ENCODE assay signal across 19 cellular contexts in genomic region chr5:157442989-157443619, GRCh38. TPM values are rescaled to one million over a fixed set of nuclear protein-coding genes. Genes with fewer than 3 reads are reported as not detected.
DNase-seq lines count a peak whose midpoint lies in the region; ATAC-seq and TF ChIP-seq lines count a peak whose summit lies in the region.
"Had no signal": no experiment of that assay in that cellular context is flagged by ENCODE, and none has a peak within 500 bp of the region (broad histone marks: within the 10 kb centered on the region; RNA-seq: fewer than 3 reads in every experiment).

No MANE protein-coding gene starts in this region.

- H3K36me3 ChIP-seq in neural progenitor cell: no peaks in the 10 kb centered on the region
- H3K36me3 ChIP-seq: pancreas had no signal

- no peak overlapping the region for H3K27ac ChIP-seq in neural progenitor cell
- H3K27ac ChIP-seq: body of pancreas, pancreas had no signal

- CTCF ChIA-PET in Calu3 (lab: Charles Lee): no interaction called here
- CTCF ChIA-PET in activated CD4-positive, alpha-beta T cell treated with anti-CD3 and anti-CD28 coated beads for 36 hours (lab: Charles Lee): interaction anchor here (1.0 to 1.8 kb wide), 3 partner anchors 11 to 300 kb away, joined by 3 to 6 read pairs (median 4); partner anchors contain the start of gene LSM11

- no peaks in the 10 kb centered on the region for H3K9me3 ChIP-seq in neural progenitor cell (ENCODE audit: low read depth)
- H3K9me3 ChIP-seq: body of pancreas, pancreas had no signal

- H3K27me3 ChIP-seq in neural progenitor cell: no peaks in the 10 kb centered on the region
- H3K27me3 ChIP-seq: body of pancreas, pancreas had no signal

- H3K4me1 Mint-ChIP-seq in Calu3 (ENCODE audit: low read depth, unreplicated experiment): peaks cover 40% of the 10 kb centered on the region
- peaks cover 15% of the 10 kb centered on the region for H3K4me1 Mint-ChIP-seq in neural progenitor cell
- H3K4me1 Mint-ChIP-seq in activated CD4-positive, alpha-beta T cell treated with anti-CD3 and anti-CD28 coated beads for 36 hours: no peaks in the 10 kb centered on the region
- H3K4me1 Mint-ChIP-seq in activated T-cell treated with anti-CD3 and anti-CD28 coated beads, Interleukin-2, amount 50 U/mL, for 24 hours (ENCODE audit: low read depth): no peaks in the 10 kb centered on the region
- H3K4me1 Mint-ChIP-seq: B cell had no signal

- H3F3A ChIP-seq in neural progenitor cell (ENCODE audit: low read depth): no peaks in the 10 kb centered on the region

- no peaks in the 10 kb centered on the region for H4K20me1 ChIP-seq in neural progenitor cell (ENCODE audit: low read depth)

- H3K79me2 ChIP-seq in neural progenitor cell (ENCODE audit: low read depth): no peaks in the 10 kb centered on the region

- peak overlapping the region; percentile 14 for H3K27ac Mint-ChIP-seq in Calu3 (ENCODE audit: unreplicated experiment)
- no peak overlapping the region for H3K27ac Mint-ChIP-seq in neural progenitor cell
- H3K27ac Mint-ChIP-seq in activated CD4-positive, alpha-beta T cell treated with anti-CD3 and anti-CD28 coated beads for 36 hours: no peak overlapping the region
- no peak overlapping the region for H3K27ac Mint-ChIP-seq in activated T-cell treated with anti-CD3 and anti-CD28 coated beads, Interleukin-2, amount 50 U/mL, for 24 hours
- H3K27ac Mint-ChIP-seq: B cell had no signal

- TF ChIP-seq CTCF in Calu3 (IDR thresholded peaks at IDR 0.05; ENCODE audit: unreplicated experiment) (no peak), cardiac fibroblast (IDR thresholded peaks at IDR 0.05; ENCODE audit: low read depth, low read length) (no peak), neural progenitor cell (IDR thresholded peaks at IDR 0.05) (no peak)

- H3K4me3 Mint-ChIP-seq in Calu3 (ENCODE audit: low read depth, unreplicated experiment) (no peak overlapping the region), neural progenitor cell (no peak overlapping the region)
- H3K4me3 Mint-ChIP-seq in activated CD4-positive, alpha-beta T cell treated with anti-CD3 and anti-CD28 coated beads for 36 hours: no peak overlapping the region
- no peak overlapping the region for H3K4me3 Mint-ChIP-seq in activated T-cell treated with anti-CD3 and anti-CD28 coated beads, Interleukin-2, amount 50 U/mL, for 24 hours
- H3K4me3 Mint-ChIP-seq: B cell had no signal

- H3K4me1 ChIP-seq in neural progenitor cell: no peaks in the 10 kb centered on the region
- H3K4me1 ChIP-seq: body of pancreas, pancreas had no signal

- H3K4me3 ChIP-seq in cardiac fibroblast (replicated peaks in 1 of 2; ENCODE audit: low read depth in 2 of 2, low read length in 2 of 2): no peak overlapping the region
- no peak overlapping the region for H3K4me3 ChIP-seq in neural progenitor cell
- H3K4me3 ChIP-seq: body of pancreas, pancreas had no signal

- H2AFZ ChIP-seq in neural progenitor cell (replicated peaks): peak overlapping the region; percentile 8

- BruUV-seq in Calu3 (replicated peaks; lab: Mats Ljungman, UMichigan): no TSS peak

- intact Hi-C loops in Calu3 (cut with micrococcal nuclease; ENCODE audit: unreplicated experiment): no loop called here
- intact Hi-C loops in activated CD4-positive, alpha-beta T cell treated with anti-CD3 and anti-CD28 coated beads for 36 hours (cut with DNase I, micrococcal nuclease): no loop called here

- ATAC-seq in activated CD4-positive, alpha-beta T cell treated with anti-CD3 and anti-CD28 coated beads for 36 hours: no peak
- ATAC-seq: body of pancreas, left colon, pancreas had no signal

- no peak overlapping the region for H3K4me2 ChIP-seq in neural progenitor cell

- H3K27me3 Mint-ChIP-seq in Calu3 (ENCODE audit: unreplicated experiment) (no peaks in the 10 kb centered on the region), neural progenitor cell (ENCODE audit: insufficient read depth, low read depth) (no peaks in the 10 kb centered on the region)
- H3K27me3 Mint-ChIP-seq in activated CD4-positive, alpha-beta T cell treated with anti-CD3 and anti-CD28 coated beads for 36 hours: no peaks in the 10 kb centered on the region
- peaks cover 2% of the 10 kb centered on the region for H3K27me3 Mint-ChIP-seq in activated T-cell treated with anti-CD3 and anti-CD28 coated beads, Interleukin-2, amount 50 U/mL, for 24 hours
- H3K27me3 Mint-ChIP-seq: B cell had no signal

- DNase-seq in Calu3: no peak
- peak; percentile 22 for DNase-seq in HK-2 (ENCODE audit: unreplicated experiment)
- peak; percentile 9 to 10 for DNase-seq in cardiac fibroblast (ENCODE audit: low read depth in 2 of 2)
- DNase-seq in neural progenitor cell (ENCODE audit: low spot score): no peak
- no peak for DNase-seq in stimulated activated CD4-positive, alpha-beta T cell treated with anti-CD3 and anti-CD28 coated beads, Interleukin-15, amount 100 ng/mL, for 24 hours
- no peak for DNase-seq in activated CD4-positive, alpha-beta T cell treated with anti-CD3 and anti-CD28 coated beads for 36 hours
- no peak for DNase-seq in activated T-cell treated with anti-CD3 and anti-CD28 coated beads, Interleukin-2, amount 50 U/mL, for 24 hours
- DNase-seq: activated CD4-positive, alpha-beta T cell treated with anti-CD3 and anti-CD28 coated beads, Interleukin-2, amount 50 U/mL, for 4 hours; activated naive CD4-positive, alpha-beta T cell treated with anti-CD3 and anti-CD28 coated beads, Interleukin-2, amount 50 U/mL, for 16 hours; body of pancreas; dermis blood vessel endothelial cell; foreskin melanocyte; left colon; NCI-H2171 treated with DMSO at 0.1 percent for 48 hours; pancreas; stimulated activated CD4-positive, alpha-beta T cell treated with anti-CD3 and anti-CD28 coated beads, Interleukin-2, amount 100 ng/mL, for 48 hours; substantia nigra; T-helper 1 cell had no signal

- no peak overlapping the region for H3K9ac ChIP-seq in neural progenitor cell

- H3K36me3 Mint-ChIP-seq in Calu3 (ENCODE audit: insufficient read depth, unreplicated experiment) (peaks cover 9% of the 10 kb centered on the region), neural progenitor cell (no peaks in the 10 kb centered on the region)
- no peaks in the 10 kb centered on the region for H3K36me3 Mint-ChIP-seq in activated CD4-positive, alpha-beta T cell treated with anti-CD3 and anti-CD28 coated beads for 36 hours (ENCODE audit: low read depth)
- no peaks in the 10 kb centered on the region for H3K36me3 Mint-ChIP-seq in activated T-cell treated with anti-CD3 and anti-CD28 coated beads, Interleukin-2, amount 50 U/mL, for 24 hours (ENCODE audit: low read depth)

- POLR2A ChIA-PET in activated CD4-positive, alpha-beta T cell treated with anti-CD3 and anti-CD28 coated beads for 36 hours (lab: Charles Lee): no interaction called here

- H3K9me3 Mint-ChIP-seq in Calu3 (ENCODE audit: low read depth, unreplicated experiment): no peaks in the 10 kb centered on the region
- H3K9me3 Mint-ChIP-seq in neural progenitor cell: no peaks in the 10 kb centered on the region
- H3K9me3 Mint-ChIP-seq in activated CD4-positive, alpha-beta T cell treated with anti-CD3 and anti-CD28 coated beads for 36 hours (ENCODE audit: low read depth): no peaks in the 10 kb centered on the region
- H3K9me3 Mint-ChIP-seq in activated T-cell treated with anti-CD3 and anti-CD28 coated beads, Interleukin-2, amount 50 U/mL, for 24 hours: no peaks in the 10 kb centered on the region

RNA-seq across cellular contexts. Expression of gene NIPAL4, which starts 16.9 kb away (rescaled TPM):
- total RNA-seq in Calu3 (2022) (2.7 and 3.2 TPM in 2 replicates), neural progenitor cell (ENCODE audit: low replicate concordance) (not detected in 2 replicates)
- 1 to 10 TPM; 3.5 to 3.7 TPM for total RNA-seq in activated CD4-positive, alpha-beta T cell treated with anti-CD3 and anti-CD28 coated beads for 36 hours
- total RNA-seq: body of pancreas, dermis blood vessel endothelial cell, pancreas had no signal

Comparison
In these comparisons a context has a peak if more than half of its experiments do, and no peak if none do; other contexts are left out.
1. DNase-seq: peak in HK-2 (single experiment) and cardiac fibroblast (2 of 2); none in Calu3 (single experiment), neural progenitor cell (single experiment), stimulated activated CD4-positive, alpha-beta T cell treated with anti-CD3 and anti-CD28 coated beads, Interleukin-15, amount 100 ng/mL, for 24 hours (single experiment), activated CD4-positive, alpha-beta T cell treated with anti-CD3 and anti-CD28 coated beads for 36 hours (single experiment) and activated T-cell treated with anti-CD3 and anti-CD28 coated beads, Interleukin-2, amount 50 U/mL, for 24 hours (single experiment).